Comparison of ENCODE assay signal across 1 cellular context in genomic region chr7:149147072-149147729, GRCh38.
TF ChIP-seq lines count a peak whose summit lies in the region.

TSS of gene ZNF398 (plus strand) at chr7:149147453. CDS start at chr7:149147743, 290 bp downstream.

TF ChIP-seq in HepG2, 621 proteins besides CTCF, POLR2A, EP300 and RAD21 (continued from another document and continues in another):
- TF ChIP-seq AKNA (CRISPR knock-in tag; IDR thresholded peaks at IDR 0.05; ENCODE audit: borderline replicate concordance) (no peak), ZNF724P (CRISPR knock-in tag; IDR thresholded peaks at IDR 0.05; ENCODE audit: borderline replicate concordance) (peak; percentile 66; the same call in 1 of the 2 replicates), THYN1 (CRISPR knock-in tag; IDR thresholded peaks at IDR 0.05; ENCODE audit: borderline replicate concordance, low read depth) (no peak), ELF4 (CRISPR knock-in tag; IDR thresholded peaks at IDR 0.05; ENCODE audit: borderline replicate concordance) (no peak), CREB1 (IDR thresholded peaks at IDR 0.05) (no peak), CREB1 (CRISPR knock-in tag; IDR thresholded peaks at IDR 0.05) (no peak), SUZ12 (IDR thresholded peaks at IDR 0.05; ENCODE audit: low read depth, low read length) (no peak), ZFYVE20 (CRISPR knock-in tag; IDR thresholded peaks at IDR 0.05; ENCODE audit: borderline replicate concordance, low read depth) (0 out of 2 replicates have a peak, but pooled peaks have one; percentile 9), MIER2 (CRISPR knock-in tag; IDR thresholded peaks at IDR 0.05) (no peak), RBFOX2 (IDR thresholded peaks at IDR 0.05; ENCODE audit: low read depth, low read length) (peak; percentile 76), SRSF1 (optimal IDR thresholded peaks at IDR 0.05; ENCODE audit: low read depth, low read length) (peak; percentile 59), HBP1 (CRISPR knock-in tag; IDR thresholded peaks at IDR 0.05; ENCODE audit: low read depth) (no peak; the same call in 1 of the 2 replicates), ZNF264 (CRISPR knock-in tag; IDR thresholded peaks at IDR 0.05) (0 out of 2 replicates have a peak, but pooled peaks have one; percentile 27), CBX5 (CRISPR knock-in tag; IDR thresholded peaks at IDR 0.05; ENCODE audit: borderline replicate concordance) (no peak), ATF7-NPFF (CRISPR knock-in tag; IDR thresholded peaks at IDR 0.05; ENCODE audit: low read depth) (peak; percentile 90), ATRX (CRISPR knock-in tag; IDR thresholded peaks at IDR 0.05; ENCODE audit: borderline replicate concordance) (no peak), KLF6 (CRISPR knock-in tag; IDR thresholded peaks at IDR 0.05) (no peak; the same call in 1 of the 2 replicates), MED1 (CRISPR knock-in tag; IDR thresholded peaks at IDR 0.05) (peak; percentile 46), POGK (CRISPR knock-in tag; conservative IDR thresholded peaks at IDR 0.05) (peak; percentile 58; the same call in 1 of the 2 replicates), ZFX (CRISPR knock-in tag; IDR thresholded peaks at IDR 0.05; ENCODE audit: low read depth) (peak; percentile 93), MXD4 (CRISPR knock-in tag; IDR thresholded peaks at IDR 0.05) (peak; percentile 35; the same call in 1 of the 2 replicates), DNMT1 (CRISPR knock-in tag; IDR thresholded peaks at IDR 0.05) (peak; percentile 66; the same call in 1 of the 2 replicates), TEAD2 (CRISPR knock-in tag; IDR thresholded peaks at IDR 0.05) (no peak), ZNF674 (CRISPR knock-in tag; IDR thresholded peaks at IDR 0.05; ENCODE audit: low read depth) (no peak), RBM22 (optimal IDR thresholded peaks at IDR 0.05; ENCODE audit: low read length) (peak; percentile 37), ZNF546 (CRISPR knock-in tag; conservative IDR thresholded peaks at IDR 0.05) (0 out of 2 replicates have a peak, but pooled peaks have one; percentile 45), HHEX (CRISPR knock-in tag; IDR thresholded peaks at IDR 0.05) (no peak), MIER3 (CRISPR knock-in tag; IDR thresholded peaks at IDR 0.05; ENCODE audit: borderline replicate concordance) (no peak), ZKSCAN8 (CRISPR knock-in tag; IDR thresholded peaks at IDR 0.05; ENCODE audit: borderline replicate concordance) (no peak), ZNF629 (CRISPR knock-in tag; conservative IDR thresholded peaks at IDR 0.05) (no peak), GABPB1 (CRISPR knock-in tag; IDR thresholded peaks at IDR 0.05) (peak; percentile 43), SALL2 (CRISPR knock-in tag; IDR thresholded peaks at IDR 0.05) (peak; percentile 58), TBP (CRISPR knock-in tag; IDR thresholded peaks at IDR 0.05) (no peak), ZNF263 (CRISPR knock-in tag; IDR thresholded peaks at IDR 0.05) (0 out of 2 replicates have a peak, but pooled peaks have one; percentile 22), ZNF34 (CRISPR knock-in tag; IDR thresholded peaks at IDR 0.05; ENCODE audit: borderline replicate concordance) (no peak), KAT8 (CRISPR knock-in tag; IDR thresholded peaks at IDR 0.05) (no peak), TOPORS (CRISPR knock-in tag; IDR thresholded peaks at IDR 0.05) (0 out of 2 replicates have a peak, but pooled peaks have one; percentile 16), RFX5 (IDR thresholded peaks at IDR 0.05; ENCODE audit: low read depth, low read length) (no peak), TBL1XR1 (IDR thresholded peaks at IDR 0.05; ENCODE audit: borderline replicate concordance, low read length, partially characterized antibody) (no peak), SAP130 (CRISPR knock-in tag; IDR thresholded peaks at IDR 0.05; ENCODE audit: low read depth) (peak; percentile 51), FOXK2 (IDR thresholded peaks at IDR 0.05) (no peak), YEATS4 (CRISPR knock-in tag; IDR thresholded peaks at IDR 0.05; ENCODE audit: borderline replicate concordance) (peak; percentile 85), HCFC1 (IDR thresholded peaks at IDR 0.05; ENCODE audit: low read depth, low read length) (0 out of 2 replicates have a peak, but pooled peaks have one; percentile 27), ZNF574 (CRISPR knock-in tag; IDR thresholded peaks at IDR 0.05) (peak; percentile 99), ZNF773 (CRISPR knock-in tag; IDR thresholded peaks at IDR 0.05; ENCODE audit: borderline replicate concordance) (no peak), CREM (IDR thresholded peaks at IDR 0.05) (peak; percentile 37; the same call in 1 of the 2 replicates), CREM (CRISPR knock-in tag; IDR thresholded peaks at IDR 0.05) (no peak), POLR2G (IDR thresholded peaks at IDR 0.05; ENCODE audit: low read depth, low read length) (peak; percentile 70)
- TF ChIP-seq, protein P1, sequence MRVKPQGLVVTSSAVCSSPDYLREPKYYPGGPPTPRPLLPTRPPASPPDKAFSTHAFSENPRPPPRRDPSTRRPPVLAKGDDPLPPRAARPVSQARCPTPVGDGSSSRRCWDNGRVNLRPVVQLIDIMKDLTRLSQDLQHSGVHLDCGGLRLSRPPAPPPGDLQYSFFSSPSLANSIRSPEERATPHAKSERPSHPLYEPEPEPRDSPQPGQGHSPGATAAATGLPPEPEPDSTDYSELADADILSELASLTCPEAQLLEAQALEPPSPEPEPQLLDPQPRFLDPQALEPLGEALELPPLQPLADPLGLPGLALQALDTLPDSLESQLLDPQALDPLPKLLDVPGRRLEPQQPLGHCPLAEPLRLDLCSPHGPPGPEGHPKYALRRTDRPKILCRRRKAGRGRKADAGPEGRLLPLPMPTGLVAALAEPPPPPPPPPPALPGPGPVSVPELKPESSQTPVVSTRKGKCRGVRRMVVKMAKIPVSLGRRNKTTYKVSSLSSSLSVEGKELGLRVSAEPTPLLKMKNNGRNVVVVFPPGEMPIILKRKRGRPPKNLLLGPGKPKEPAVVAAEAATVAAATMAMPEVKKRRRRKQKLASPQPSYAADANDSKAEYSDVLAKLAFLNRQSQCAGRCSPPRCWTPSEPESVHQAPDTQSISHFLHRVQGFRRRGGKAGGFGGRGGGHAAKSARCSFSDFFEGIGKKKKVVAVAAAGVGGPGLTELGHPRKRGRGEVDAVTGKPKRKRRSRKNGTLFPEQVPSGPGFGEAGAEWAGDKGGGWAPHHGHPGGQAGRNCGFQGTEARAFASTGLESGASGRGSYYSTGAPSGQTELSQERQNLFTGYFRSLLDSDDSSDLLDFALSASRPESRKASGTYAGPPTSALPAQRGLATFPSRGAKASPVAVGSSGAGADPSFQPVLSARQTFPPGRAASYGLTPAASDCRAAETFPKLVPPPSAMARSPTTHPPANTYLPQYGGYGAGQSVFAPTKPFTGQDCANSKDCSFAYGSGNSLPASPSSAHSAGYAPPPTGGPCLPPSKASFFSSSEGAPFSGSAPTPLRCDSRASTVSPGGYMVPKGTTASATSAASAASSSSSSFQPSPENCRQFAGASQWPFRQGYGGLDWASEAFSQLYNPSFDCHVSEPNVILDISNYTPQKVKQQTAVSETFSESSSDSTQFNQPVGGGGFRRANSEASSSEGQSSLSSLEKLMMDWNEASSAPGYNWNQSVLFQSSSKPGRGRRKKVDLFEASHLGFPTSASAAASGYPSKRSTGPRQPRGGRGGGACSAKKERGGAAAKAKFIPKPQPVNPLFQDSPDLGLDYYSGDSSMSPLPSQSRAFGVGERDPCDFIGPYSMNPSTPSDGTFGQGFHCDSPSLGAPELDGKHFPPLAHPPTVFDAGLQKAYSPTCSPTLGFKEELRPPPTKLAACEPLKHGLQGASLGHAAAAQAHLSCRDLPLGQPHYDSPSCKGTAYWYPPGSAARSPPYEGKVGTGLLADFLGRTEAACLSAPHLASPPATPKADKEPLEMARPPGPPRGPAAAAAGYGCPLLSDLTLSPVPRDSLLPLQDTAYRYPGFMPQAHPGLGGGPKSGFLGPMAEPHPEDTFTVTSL (CRISPR knock-in tag; IDR thresholded peaks at IDR 0.05; ENCODE audit: borderline replicate concordance): no peak
- TF ChIP-seq, protein P2, sequence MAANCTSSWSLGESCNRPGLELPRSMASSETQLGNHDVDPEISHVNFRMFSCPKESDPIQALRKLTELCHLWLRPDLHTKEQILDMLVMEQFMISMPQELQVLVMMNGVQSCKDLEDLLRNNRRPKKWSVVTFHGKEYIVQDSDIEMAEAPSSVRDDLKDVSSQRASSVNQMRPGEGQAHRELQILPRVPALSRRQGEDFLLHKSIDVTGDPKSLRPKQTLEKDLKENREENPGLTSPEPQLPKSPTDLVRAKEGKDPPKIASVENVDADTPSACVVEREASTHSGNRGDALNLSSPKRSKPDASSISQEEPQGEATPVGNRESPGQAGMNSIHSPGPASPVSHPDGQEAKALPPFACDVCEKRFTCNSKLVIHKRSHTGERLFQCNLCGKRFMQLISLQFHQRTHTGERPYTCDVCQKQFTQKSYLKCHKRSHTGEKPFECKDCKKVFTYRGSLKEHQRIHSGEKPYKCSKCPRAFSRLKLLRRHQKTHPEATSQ (CRISPR knock-in tag; IDR thresholded peaks at IDR 0.05; ENCODE audit: borderline replicate concordance): 0 out of 2 replicates have a peak, but pooled peaks have one; percentile 55
